In genomic region chr19:47107201-47107952, GRCh38 we compare ENCODE assay signal across 8 cellular contexts. TPM values are rescaled to one million over a fixed set of nuclear protein-coding genes. Genes with fewer than 3 reads are reported as not detected.
A peak's percentile ranks its signal among the peaks of the same experiment; 100 is the strongest.
DNase-seq lines count a peak whose midpoint lies in the region; ATAC-seq and TF ChIP-seq lines count a peak whose summit lies in the region.

No MANE protein-coding gene starts in this region.

- peak overlapping the region; percentile 83 to 100 (median 93) for H3K27ac Mint-ChIP-seq in CD4-positive, alpha-beta memory T cell
- H3K27ac Mint-ChIP-seq in type B pancreatic cell: peak overlapping the region; percentile 100

- ATAC-seq in body of pancreas: peak; percentile 46
- no peak for ATAC-seq in GM21723 (IDR thresholded peaks at IDR 0.05; ENCODE audit: unreplicated experiment)

- intact Hi-C loops in CD4-positive, alpha-beta memory T cell (cut with micrococcal nuclease): no loop called here
- intact Hi-C loops in body of pancreas (cut with DNase I): no loop called here

- H3K4me3 Mint-ChIP-seq in CD4-positive, alpha-beta memory T cell: peak overlapping the region; percentile 5 to 99 (median 66)
- H3K4me3 Mint-ChIP-seq in type B pancreatic cell: peak overlapping the region; percentile 74

- peaks cover 17 to 33% of the 10 kb centered on the region in 2 donors for H3K36me3 Mint-ChIP-seq in CD4-positive, alpha-beta memory T cell
- peaks cover 19% of the 10 kb centered on the region for H3K36me3 Mint-ChIP-seq in type B pancreatic cell

- no peaks in the 10 kb centered on the region for H3K27me3 ChIP-seq in CD4-positive, alpha-beta memory T cell (ENCODE audit: insufficient read depth, low read length)
- no peaks in the 10 kb centered on the region for H3K27me3 ChIP-seq in body of pancreas

- peak; percentile 34 to 73 (median 49) for DNase-seq in CD4-positive, alpha-beta memory T cell
- DNase-seq in RKO (ENCODE audit: low spot score) (peak; percentile 48), body of pancreas (peak in 3 of 4 donors; percentile 44 to 71 (median 59)), medulla oblongata (ENCODE audit: extremely low spot score) (peak; percentile 62), type B pancreatic cell (ENCODE audit: extremely low spot score, unreplicated experiment) (no peak), NCI-H1436 treated with DMSO at 0.1 percent for 48 hours (lab: John Stamatoyannopoulos, UW) (no peak), NCI-H187 treated with DMSO at 0.1 percent for 48 hours (lab: John Stamatoyannopoulos, UW) (no peak)

- TF ChIP-seq CTCF in body of pancreas (IDR thresholded peaks at IDR 0.05) (no peak), type B pancreatic cell (conservative IDR thresholded peaks at IDR 0.05) (no peak)

- H3K4me3 ChIP-seq in CD4-positive, alpha-beta memory T cell (ENCODE audit: low read length in 2 of 2): peak overlapping the region in 1 of 2 donors; percentile 5
- H3K4me3 ChIP-seq in body of pancreas: no peak overlapping the region

- no peaks in the 10 kb centered on the region for H3K36me3 ChIP-seq in CD4-positive, alpha-beta memory T cell (ENCODE audit: insufficient read depth, low read length)
- no peaks in the 10 kb centered on the region for H3K36me3 ChIP-seq in body of pancreas (replicated peaks in 1 of 2; ENCODE audit: insufficient read depth in 1 of 2, low read depth in 2 of 2)

- POLR2A ChIA-PET in CD4-positive, alpha-beta memory T cell (lab: Charles Lee; ENCODE audit: partially characterized antibody): interaction anchor here (1.0 to 11.4 kb wide), 4 partner anchors 12 to 137 kb away, joined by 3 to 307 read pairs (median 56); no protein-coding TSS in a partner anchor

- no peaks in the 10 kb centered on the region for H3K9me3 Mint-ChIP-seq in CD4-positive, alpha-beta memory T cell
- no peaks in the 10 kb centered on the region for H3K9me3 Mint-ChIP-seq in type B pancreatic cell

- no peaks in the 10 kb centered on the region for H3K9me3 ChIP-seq in CD4-positive, alpha-beta memory T cell (ENCODE audit: control insufficient read depth in 1 of 2, low read length in 2 of 2)
- no peaks in the 10 kb centered on the region for H3K9me3 ChIP-seq in body of pancreas

- CTCF ChIA-PET in CD4-positive, alpha-beta memory T cell (lab: Charles Lee; ENCODE audit: partially characterized antibody): interaction anchor here (1.2 to 9.0 kb wide), 5 partner anchors 12 to 140 kb away, joined by 3 to 83 read pairs (median 4); no protein-coding TSS in a partner anchor

- 9 to 14% methylated on average over 9 of the region's 9 CpGs for WGBS in body of pancreas, 2 donors

- peak overlapping the region; percentile 63 for H3K27ac ChIP-seq in CD4-positive, alpha-beta memory T cell (ENCODE audit: low read depth, low read length)
- peak overlapping the region; percentile 60 to 99 (median 74) for H3K27ac ChIP-seq in body of pancreas

- peaks cover 62% of the 10 kb centered on the region for H3K4me1 ChIP-seq in CD4-positive, alpha-beta memory T cell (ENCODE audit: insufficient read depth, low read length)
- peaks cover 42% of the 10 kb centered on the region for H3K4me1 ChIP-seq in body of pancreas

- H3K27me3 Mint-ChIP-seq in CD4-positive, alpha-beta memory T cell: no peaks in the 10 kb centered on the region
- no peaks in the 10 kb centered on the region for H3K27me3 Mint-ChIP-seq in type B pancreatic cell

- TF ChIP-seq POLR2A in body of pancreas (IDR thresholded peaks at IDR 0.05): no peak

- peaks cover 43 to 78% (median 60%) of the 10 kb centered on the region in 4 donors for H3K4me1 Mint-ChIP-seq in CD4-positive, alpha-beta memory T cell
- H3K4me1 Mint-ChIP-seq in type B pancreatic cell (ENCODE audit: unreplicated experiment): peaks cover 51% of the 10 kb centered on the region

RNA-seq across cellular contexts. Expression of gene ZC3H4, which starts 6.2 kb away (rescaled TPM):
- total RNA-seq in CD4-positive, alpha-beta memory T cell: 10 to 100 TPM; 74.8 to 75.7 TPM
- 1 to 10 TPM in 1 of 2 donors, under 1 TPM in 1; 0.33 to 3.4 TPM for polyA plus RNA-seq in CD4-positive, alpha-beta memory T cell
- 10 to 100 TPM; 18.9 to 34.3 TPM for total RNA-seq in body of pancreas
- 59.9 and 71.4 TPM in 2 replicates for total RNA-seq in type B pancreatic cell (ENCODE audit: low replicate concordance)

RNA-seq across cellular contexts. Expression of gene SAE1, which starts 23.3 kb away (rescaled TPM):
- total RNA-seq in CD4-positive, alpha-beta memory T cell: 10 to 100 TPM; 35.3 to 36.0 TPM
- polyA plus RNA-seq in CD4-positive, alpha-beta memory T cell: 100 to 1,000 TPM; 107 to 182 TPM
- total RNA-seq in body of pancreas: 10 to 100 TPM; 14.5 to 21.5 TPM
- total RNA-seq in type B pancreatic cell (ENCODE audit: low replicate concordance): 102 and 155 TPM in 2 replicates

RNA-seq across cellular contexts. Expression of gene TMEM160, which starts 59.0 kb away (rescaled TPM):
- 10 to 100 TPM; 34.1 to 36.0 TPM for total RNA-seq in CD4-positive, alpha-beta memory T cell
- polyA plus RNA-seq in CD4-positive, alpha-beta memory T cell: 100 to 1,000 TPM; 112 to 133 TPM
- 10 to 100 TPM; 31.3 to 37.6 TPM for total RNA-seq in body of pancreas
- total RNA-seq in type B pancreatic cell (ENCODE audit: low replicate concordance): 28.4 and 37.3 TPM in 2 replicates

Comparison
In these comparisons a context has a peak if more than half of its experiments do, and no peak if none do; other contexts are left out.
1. DNase-seq: peak in CD4-positive, alpha-beta memory T cell (5 of 5), RKO (single experiment), body of pancreas (3 of 4) and medulla oblongata (single experiment); none in type B pancreatic cell (single experiment), NCI-H1436 treated with DMSO at 0.1 percent for 48 hours (single experiment) and NCI-H187 treated with DMSO at 0.1 percent for 48 hours (single experiment).